37 cellular contexts compared by ENCODE assay signal in genomic region chr10:15352201-15352600, GRCh38. TPM values are rescaled to one million over a fixed set of nuclear protein-coding genes. Genes with fewer than 3 reads are reported as not detected.
"Had no signal": no experiment of that assay in that cellular context is flagged by ENCODE, and none has a peak within 500 bp of the region (broad histone marks: within the 10 kb centered on the region; RNA-seq: fewer than 3 reads in every experiment).

No MANE protein-coding gene starts in this region.

- H3K36me3 ChIP-seq: adrenal gland, brain microvascular endothelial cell, breast epithelium had no signal

- H3K27ac ChIP-seq: adrenal gland, brain microvascular endothelial cell, breast epithelium, VCaP had no signal

- DNase-seq: activated B cell treated with CpG ODN at 0.5 μM for 24 hours; activated CD4-positive, alpha-beta memory T cell treated with anti-CD3 and anti-CD28 coated beads for 36 hours; activated CD4-positive, alpha-beta T cell treated with anti-CD3 and anti-CD28 coated beads for 4 hours; activated CD4-positive, alpha-beta T cell treated with anti-CD3 and anti-CD28 coated beads, Interleukin-2, amount 10 ng/mL, durations not matched to agents 24 days and 14 days; activated CD4-positive, alpha-beta T cell treated with anti-CD3 and anti-CD28 coated beads, Interleukin-2, amount 50 U/mL, for 1 hour; activated CD4-positive, alpha-beta T cell treated with anti-CD3 and anti-CD28 coated beads, Interleukin-2, amount 50 U/mL, for 4 hours; activated CD4-positive, CD25-positive, alpha-beta regulatory T cell treated with anti-CD3 and anti-CD28 coated beads, Interleukin-2, amount 50 U/mL, for 72 hours; activated CD8-positive, alpha-beta memory T cell treated with anti-CD3 and anti-CD28 coated beads, Interleukin-2, amount 50 U/mL, for 4 hours; activated CD8-positive, alpha-beta T cell treated with anti-CD3 and anti-CD28 coated beads for 36 hours; activated effector memory CD4-positive, alpha-beta T cell treated with anti-CD3 and anti-CD28 coated beads, Interleukin-2, amount 50 U/mL, for 16 hours; activated gamma-delta T cell treated with Interleukin-2 at 50 U/mL for 16 hours; activated naive CD4-positive, alpha-beta T cell; activated naive CD4-positive, alpha-beta T cell treated with anti-CD3 and anti-CD28 coated beads for 36 hours; activated naive CD4-positive, alpha-beta T cell treated with anti-CD3 and anti-CD28 coated beads, Interleukin-2, amount 50 U/mL, for 16 hours; activated naive CD8-positive, alpha-beta T cell treated with anti-CD3 and anti-CD28 coated beads for 36 hours; activated T-cell treated with anti-CD3 and anti-CD28 coated beads for 4 hours; activated T-cell treated with anti-CD3 and anti-CD28 coated beads, Interleukin-2, amount 50 U/mL, for 1 hour; activated T-cell treated with anti-CD3 and anti-CD28 coated beads, Interleukin-2, amount 50 U/mL, for 4 hours; activated T-cell treated with anti-CD3 and anti-CD28 coated beads, Interleukin-2, amount 50 U/mL, for 72 hours; adrenal gland; amniotic stem cell; aorta; body of pancreas; brain microvascular endothelial cell; central memory CD4-positive, alpha-beta T cell; T-helper 1 cell; T-helper 2 cell; T-helper 9 cell had no signal

- H3K27me3 ChIP-seq: adrenal gland, body of pancreas, brain microvascular endothelial cell, breast epithelium had no signal

- H3K4me3 ChIP-seq: adrenal gland, body of pancreas, breast epithelium had no signal

- H3K27ac Mint-ChIP-seq: activated B cell treated with CpG ODN at 0.5 μM for 24 hours; activated CD4-positive, alpha-beta memory T cell treated with anti-CD3 and anti-CD28 coated beads for 36 hours; activated CD4-positive, alpha-beta T cell treated with anti-CD3 and anti-CD28 coated beads, Interleukin-2, amount 10 ng/mL, durations not matched to agents 24 days and 14 days; activated CD8-positive, alpha-beta T cell treated with anti-CD3 and anti-CD28 coated beads for 36 hours; activated naive CD4-positive, alpha-beta T cell treated with anti-CD3 and anti-CD28 coated beads for 36 hours; activated naive CD4-positive, alpha-beta T cell treated with anti-CD3 and anti-CD28 coated beads, Interleukin-2, amount 50 U/mL, for 72 hours; activated naive CD8-positive, alpha-beta T cell treated with anti-CD3 and anti-CD28 coated beads for 36 hours; activated T-cell treated with anti-CD3 and anti-CD28 coated beads, Interleukin-2, amount 50 U/mL, for 72 hours; activated T-helper 1 cell treated with anti-CD3 and anti-CD28 coated beads, Interleukin-12 subunit alpha, Interleukin-12 subunit beta, Interleukin-2, Interleukin-4 antibody, amounts not matched to agents 30 ng/mL and 10 ng/mL and 1 ng/mL, durations not matched to agents 14 hours and 24 hours and 36 hours; activated T-helper 17 cell treated with anti-CD3 and anti-CD28 coated beads, Interleukin-2, amount 50 U/mL, for 72 hours; T-helper 1 cell treated with Interleukin-12 subunit alpha and Interleukin-12 subunit beta and Interleukin-4 antibody, amounts not matched to agents 30 μg/mL and 1 μg/mL, for 36 hours; T-helper 2 cell treated with Interferon-gamma antibody and Interleukin-4, amounts not matched to agents 5 μg/mL and 100 μg/mL, for 36 hours had no signal

- H3K9me3 ChIP-seq: adrenal gland, body of pancreas, breast epithelium had no signal

- FAIRE-seq: astrocyte, TTC549 had no signal

- H3K36me3 Mint-ChIP-seq: activated CD4-positive, alpha-beta memory T cell treated with anti-CD3 and anti-CD28 coated beads for 36 hours; activated naive CD4-positive, alpha-beta T cell treated with anti-CD3 and anti-CD28 coated beads, Interleukin-2, amount 50 U/mL, for 72 hours; activated naive CD8-positive, alpha-beta T cell treated with anti-CD3 and anti-CD28 coated beads for 36 hours had no signal

- H3K4me3 Mint-ChIP-seq: activated B cell treated with CpG ODN at 0.5 μM for 24 hours; activated CD4-positive, alpha-beta memory T cell treated with anti-CD3 and anti-CD28 coated beads for 36 hours; activated CD4-positive, alpha-beta T cell treated with anti-CD3 and anti-CD28 coated beads, Interleukin-2, amount 10 ng/mL, durations not matched to agents 24 days and 14 days; activated CD8-positive, alpha-beta T cell treated with anti-CD3 and anti-CD28 coated beads for 36 hours; activated naive CD4-positive, alpha-beta T cell treated with anti-CD3 and anti-CD28 coated beads for 36 hours; activated naive CD8-positive, alpha-beta T cell treated with anti-CD3 and anti-CD28 coated beads for 36 hours; activated T-cell treated with anti-CD3 and anti-CD28 coated beads, Interleukin-2, amount 50 U/mL, for 4 hours; activated T-cell treated with anti-CD3 and anti-CD28 coated beads, Interleukin-2, amount 50 U/mL, for 72 hours; activated T-helper 1 cell treated with anti-CD3 and anti-CD28 coated beads, Interleukin-12 subunit alpha, Interleukin-12 subunit beta, Interleukin-2, Interleukin-4 antibody, amounts not matched to agents 30 ng/mL and 10 ng/mL and 1 ng/mL, durations not matched to agents 14 hours and 24 hours and 36 hours; activated T-helper 17 cell treated with anti-CD3 and anti-CD28 coated beads, Interleukin-2, amount 50 U/mL, for 72 hours; T-helper 1 cell treated with Interleukin-12 subunit alpha and Interleukin-12 subunit beta and Interleukin-4 antibody, amounts not matched to agents 30 μg/mL and 1 μg/mL, for 36 hours; T-helper 2 cell treated with Interferon-gamma antibody and Interleukin-4, amounts not matched to agents 5 μg/mL and 100 μg/mL, for 36 hours had no signal

- H3K4me1 ChIP-seq: adrenal gland, breast epithelium had no signal

- H3K4me1 Mint-ChIP-seq: activated B cell treated with CpG ODN at 0.5 μM for 24 hours; activated CD4-positive, alpha-beta T cell treated with anti-CD3 and anti-CD28 coated beads, Interleukin-2, amount 10 ng/mL, durations not matched to agents 24 days and 14 days; activated naive CD8-positive, alpha-beta T cell treated with anti-CD3 and anti-CD28 coated beads for 36 hours had no signal

- H3K9me3 Mint-ChIP-seq: activated B cell treated with CpG ODN at 0.5 μM for 24 hours; activated CD4-positive, alpha-beta memory T cell treated with anti-CD3 and anti-CD28 coated beads for 36 hours; activated CD4-positive, alpha-beta T cell treated with anti-CD3 and anti-CD28 coated beads, Interleukin-2, amount 10 ng/mL, durations not matched to agents 24 days and 14 days; activated CD8-positive, alpha-beta T cell treated with anti-CD3 and anti-CD28 coated beads for 36 hours; activated naive CD4-positive, alpha-beta T cell treated with anti-CD3 and anti-CD28 coated beads for 36 hours; activated naive CD4-positive, alpha-beta T cell treated with anti-CD3 and anti-CD28 coated beads, Interleukin-2, amount 50 U/mL, for 72 hours; activated naive CD8-positive, alpha-beta T cell treated with anti-CD3 and anti-CD28 coated beads for 36 hours; activated T-cell treated with anti-CD3 and anti-CD28 coated beads, Interleukin-2, amount 50 U/mL, for 4 hours; activated T-cell treated with anti-CD3 and anti-CD28 coated beads, Interleukin-2, amount 50 U/mL, for 72 hours; activated T-helper 1 cell treated with anti-CD3 and anti-CD28 coated beads, Interleukin-12 subunit alpha, Interleukin-12 subunit beta, Interleukin-2, Interleukin-4 antibody, amounts not matched to agents 30 ng/mL and 10 ng/mL and 1 ng/mL, durations not matched to agents 14 hours and 24 hours and 36 hours; activated T-helper 17 cell treated with anti-CD3 and anti-CD28 coated beads, Interleukin-2, amount 50 U/mL, for 72 hours; T-helper 1 cell treated with Interleukin-12 subunit alpha and Interleukin-12 subunit beta and Interleukin-4 antibody, amounts not matched to agents 30 μg/mL and 1 μg/mL, for 36 hours; T-helper 2 cell treated with Interferon-gamma antibody and Interleukin-4, amounts not matched to agents 5 μg/mL and 100 μg/mL, for 36 hours had no signal

RNA-seq across cellular contexts. Expression of gene FAM171A1, which starts 18.9 kb away (rescaled TPM):
- total RNA-seq: activated B cell treated with CpG ODN at 0.5 μM for 24 hours had no signal
